Comparison of ENCODE assay signal across 16 cellular contexts in genomic region chr2:70098032-70098431, GRCh38. TPM values are rescaled to one million over a fixed set of nuclear protein-coding genes. Genes with fewer than 3 reads are reported as not detected.
A peak's percentile ranks its signal among the peaks of the same experiment; 100 is the strongest.
DNase-seq lines count a peak whose midpoint lies in the region; ATAC-seq and TF ChIP-seq lines count a peak whose summit lies in the region.
"Had no signal": no experiment of that assay in that cellular context is flagged by ENCODE, and none has a peak within 500 bp of the region (broad histone marks: within the 10 kb centered on the region; RNA-seq: fewer than 3 reads in every experiment).

No MANE protein-coding gene starts in this region.

- H3K27ac Mint-ChIP-seq in activated T-cell treated with anti-CD3 and anti-CD28 coated beads, Interleukin-2, amount 50 U/mL, for 24 hours = peak overlapping the region; percentile 86
- peak overlapping the region; percentile 34 for H3K27ac Mint-ChIP-seq in T-helper 17 cell
- H3K27ac Mint-ChIP-seq in stimulated activated naive B cell treated with anti-CD40 and anti-IgM and Interleukin-4, amounts not matched to agents 10 μg/mL and 1 μg/mL and 100 μg/mL, for 72 hours = peak overlapping the region; percentile 63
- H3K27ac Mint-ChIP-seq: GM23338 had no signal

- no peaks in the 10 kb centered on the region for H3K9me3 ChIP-seq in T-helper 17 cell (ENCODE audit: control insufficient read depth, low read length, poor library complexity, severe bottlenecking)
- H3K9me3 ChIP-seq in heart left ventricle = no peaks in the 10 kb centered on the region

- intact Hi-C loops in heart left ventricle (cut with DNase I) = no loop called here

- TF ChIP-seq CTCF in heart left ventricle (IDR thresholded peaks at IDR 0.05) = no peak

- no peak overlapping the region for H3K4me3 ChIP-seq in heart left ventricle
- H3K4me3 ChIP-seq: GM23338 had no signal

- no peaks in the 10 kb centered on the region for H3K27me3 ChIP-seq in heart left ventricle

- H3K36me3 ChIP-seq in heart left ventricle = no peaks in the 10 kb centered on the region

- TF ChIP-seq POLR2A in heart left ventricle (IDR thresholded peaks at IDR 0.05) = no peak

- H3K36me3 Mint-ChIP-seq in activated T-cell treated with anti-CD3 and anti-CD28 coated beads, Interleukin-2, amount 50 U/mL, for 24 hours (ENCODE audit: low read depth) = peaks cover 2% of the 10 kb centered on the region
- peaks cover 2% of the 10 kb centered on the region for H3K36me3 Mint-ChIP-seq in T-helper 17 cell (ENCODE audit: low read depth)
- peaks cover 21% of the 10 kb centered on the region in 2 donors for H3K36me3 Mint-ChIP-seq in stimulated activated naive B cell treated with anti-CD40 and anti-IgM and Interleukin-4, amounts not matched to agents 10 μg/mL and 1 μg/mL and 100 μg/mL, for 72 hours

- peaks cover 0 to 38% (median 10%) of the 10 kb centered on the region in 12 donors for H3K4me1 ChIP-seq in heart left ventricle

- 95 to 98% (median 97%) methylated on average over 4 of the region's 4 CpGs for WGBS in heart left ventricle, 4 donors

- H3K4me1 Mint-ChIP-seq in activated T-cell treated with anti-CD3 and anti-CD28 coated beads, Interleukin-2, amount 50 U/mL, for 24 hours (ENCODE audit: low read depth) = peaks cover 45% of the 10 kb centered on the region
- H3K4me1 Mint-ChIP-seq in T-helper 17 cell = peaks cover 24% of the 10 kb centered on the region
- peaks cover 31 to 64% of the 10 kb centered on the region in 2 donors for H3K4me1 Mint-ChIP-seq in stimulated activated naive B cell treated with anti-CD40 and anti-IgM and Interleukin-4, amounts not matched to agents 10 μg/mL and 1 μg/mL and 100 μg/mL, for 72 hours

- no peak overlapping the region for H3K27ac ChIP-seq in heart left ventricle

- no peaks in the 10 kb centered on the region for H3K9me3 Mint-ChIP-seq in activated T-cell treated with anti-CD3 and anti-CD28 coated beads, Interleukin-2, amount 50 U/mL, for 24 hours
- H3K9me3 Mint-ChIP-seq in stimulated activated naive B cell treated with anti-CD40 and anti-IgM and Interleukin-4, amounts not matched to agents 10 μg/mL and 1 μg/mL and 100 μg/mL, for 72 hours = peaks cover 4% of the 10 kb centered on the region in 2 donors
- H3K9me3 Mint-ChIP-seq: GM23338 had no signal

- ATAC-seq in T-helper 17 cell (no peak), left lobe of liver (peak; percentile 79), heart left ventricle (no peak), HG03439 (IDR thresholded peaks at IDR 0.05; ENCODE audit: unreplicated experiment) (no peak), GM21529 (IDR thresholded peaks at IDR 0.05; ENCODE audit: unreplicated experiment) (no peak)
- ATAC-seq in stimulated activated naive B cell treated with anti-CD40 and anti-IgM and Interleukin-4, amounts not matched to agents 10 μg/mL and 1 μg/mL and 100 μg/mL, for 72 hours (replicated peaks) = no peak
- ATAC-seq: GM23338 had no signal

- no peaks in the 10 kb centered on the region for H3K27me3 Mint-ChIP-seq in activated T-cell treated with anti-CD3 and anti-CD28 coated beads, Interleukin-2, amount 50 U/mL, for 24 hours
- no peaks in the 10 kb centered on the region for H3K27me3 Mint-ChIP-seq in T-helper 17 cell
- no peaks in the 10 kb centered on the region for H3K27me3 Mint-ChIP-seq in stimulated activated naive B cell treated with anti-CD40 and anti-IgM and Interleukin-4, amounts not matched to agents 10 μg/mL and 1 μg/mL and 100 μg/mL, for 72 hours

- no peak for DNase-seq in activated T-cell treated with anti-CD3 and anti-CD28 coated beads, Interleukin-2, amount 50 U/mL, for 24 hours
- no peak for DNase-seq in activated T-cell treated with anti-CD3 and anti-CD28 coated beads, Interleukin-2, amount 50 U/mL, for 48 hours
- DNase-seq in T-helper 17 cell = no peak
- DNase-seq in left lobe of liver (ENCODE audit: low spot score) = peak; percentile 79
- DNase-seq in stimulated activated naive B cell treated with anti-CD40 and anti-IgM and Interleukin-4, amounts not matched to agents 10 μg/mL and 1 μg/mL and 100 μg/mL, for 72 hours = no peak
- no peak for DNase-seq in heart left ventricle
- DNase-seq: Calu3, DMS79 treated with DMSO at 0.1 percent for 48 hours, NCI-H1417 treated with DMSO at 0.1 percent for 48 hours, NCI-H2029 treated with DMSO at 0.1 percent for 48 hours, NCI-H510A, SHP77 treated with DMSO at 0.1 percent for 48 hours had no signal

- no peak overlapping the region for H3K4me3 Mint-ChIP-seq in activated T-cell treated with anti-CD3 and anti-CD28 coated beads, Interleukin-2, amount 50 U/mL, for 24 hours
- H3K4me3 Mint-ChIP-seq in T-helper 17 cell = no peak overlapping the region
- no peak overlapping the region for H3K4me3 Mint-ChIP-seq in stimulated activated naive B cell treated with anti-CD40 and anti-IgM and Interleukin-4, amounts not matched to agents 10 μg/mL and 1 μg/mL and 100 μg/mL, for 72 hours
- H3K4me3 Mint-ChIP-seq: CD14-positive monocyte, GM23338 had no signal

RNA-seq across cellular contexts. Expression of gene PCBP1, which starts 10.8 kb away (rescaled TPM):
- total RNA-seq in T-helper 17 cell = 100 to 1,000 TPM; 334 to 345 TPM
- 161 TPM for total RNA-seq in left lobe of liver
- total RNA-seq in heart left ventricle = 100 to 1,000 TPM; 106 to 274 (median 199) TPM
- polyA plus RNA-seq in heart left ventricle = 100 to 1,000 TPM; 212 to 296 TPM

Comparison
In these comparisons a context has a peak if more than half of its experiments do, and no peak if none do; other contexts are left out.
1. H3K27ac Mint-ChIP-seq: peak in every context shown above with its lines; median percentile 86 in activated T-cell treated with anti-CD3 and anti-CD28 coated beads, Interleukin-2, amount 50 U/mL, for 24 hours; 63 in stimulated activated naive B cell treated with anti-CD40 and anti-IgM and Interleukin-4, amounts not matched to agents 10 μg/mL and 1 μg/mL and 100 μg/mL, for 72 hours; 34 in T-helper 17 cell.